1 cellular context compared by ENCODE assay signal in genomic region chr5:72226950-72227349, GRCh38.
TF ChIP-seq lines count a peak whose summit lies in the region.

No MANE protein-coding gene starts in this region.

TF ChIP-seq in K562, 482 proteins besides CTCF, POLR2A, EP300 and RAD21 (continued from another document and continues in another):
- TF ChIP-seq, protein P1, sequence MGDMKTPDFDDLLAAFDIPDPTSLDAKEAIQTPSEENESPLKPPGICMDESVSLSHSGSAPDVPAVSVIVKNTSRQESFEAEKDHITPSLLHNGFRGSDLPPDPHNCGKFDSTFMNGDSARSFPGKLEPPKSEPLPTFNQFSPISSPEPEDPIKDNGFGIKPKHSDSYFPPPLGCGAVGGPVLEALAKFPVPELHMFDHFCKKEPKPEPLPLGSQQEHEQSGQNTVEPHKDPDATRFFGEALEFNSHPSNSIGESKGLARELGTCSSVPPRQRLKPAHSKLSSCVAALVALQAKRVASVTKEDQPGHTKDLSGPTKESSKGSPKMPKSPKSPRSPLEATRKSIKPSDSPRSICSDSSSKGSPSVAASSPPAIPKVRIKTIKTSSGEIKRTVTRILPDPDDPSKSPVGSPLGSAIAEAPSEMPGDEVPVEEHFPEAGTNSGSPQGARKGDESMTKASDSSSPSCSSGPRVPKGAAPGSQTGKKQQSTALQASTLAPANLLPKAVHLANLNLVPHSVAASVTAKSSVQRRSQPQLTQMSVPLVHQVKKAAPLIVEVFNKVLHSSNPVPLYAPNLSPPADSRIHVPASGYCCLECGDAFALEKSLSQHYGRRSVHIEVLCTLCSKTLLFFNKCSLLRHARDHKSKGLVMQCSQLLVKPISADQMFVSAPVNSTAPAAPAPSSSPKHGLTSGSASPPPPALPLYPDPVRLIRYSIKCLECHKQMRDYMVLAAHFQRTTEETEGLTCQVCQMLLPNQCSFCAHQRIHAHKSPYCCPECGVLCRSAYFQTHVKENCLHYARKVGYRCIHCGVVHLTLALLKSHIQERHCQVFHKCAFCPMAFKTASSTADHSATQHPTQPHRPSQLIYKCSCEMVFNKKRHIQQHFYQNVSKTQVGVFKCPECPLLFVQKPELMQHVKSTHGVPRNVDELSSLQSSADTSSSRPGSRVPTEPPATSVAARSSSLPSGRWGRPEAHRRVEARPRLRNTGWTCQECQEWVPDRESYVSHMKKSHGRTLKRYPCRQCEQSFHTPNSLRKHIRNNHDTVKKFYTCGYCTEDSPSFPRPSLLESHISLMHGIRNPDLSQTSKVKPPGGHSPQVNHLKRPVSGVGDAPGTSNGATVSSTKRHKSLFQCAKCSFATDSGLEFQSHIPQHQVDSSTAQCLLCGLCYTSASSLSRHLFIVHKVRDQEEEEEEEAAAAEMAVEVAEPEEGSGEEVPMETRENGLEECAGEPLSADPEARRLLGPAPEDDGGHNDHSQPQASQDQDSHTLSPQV (IDR thresholded peaks at IDR 0.05) = no peak
- no peak for TF ChIP-seq SLC30A9 (CRISPR knock-in tag; IDR thresholded peaks at IDR 0.05)
- no peak for TF ChIP-seq BCOR (IDR thresholded peaks at IDR 0.05)
- TF ChIP-seq YY1 (IDR thresholded peaks at IDR 0.05; ENCODE audit: borderline replicate concordance in 1 of 3, control insufficient read depth in 1 of 3, extremely low read depth in 1 of 3, insufficient read depth in 3 of 3, insufficient read length in 1 of 3, insufficient replicate concordance in 2 of 3, low read depth in 1 of 3, low read length in 2 of 3) = peak in 1 of 3 experiments; percentile 60
- no peak for TF ChIP-seq GTF2A2 (tag; IDR thresholded peaks at IDR 0.05)
- TF ChIP-seq NCOA1 (IDR thresholded peaks at IDR 0.05; ENCODE audit: low read depth) = no peak; the same call in 1 of the 2 replicates
- no peak for TF ChIP-seq ZNF121 (CRISPR knock-in tag; conservative IDR thresholded peaks at IDR 0.05)
- 0 out of 2 replicates have a peak, but pooled peaks have one; percentile 32 for TF ChIP-seq STAT5A (IDR thresholded peaks at IDR 0.05; ENCODE audit: borderline replicate concordance, low read length)
- TF ChIP-seq ARID1B (IDR thresholded peaks at IDR 0.05) = peak; percentile 91
- TF ChIP-seq DACH1 (IDR thresholded peaks at IDR 0.05; ENCODE audit: partially characterized antibody) = no peak
- TF ChIP-seq NCOR1 (IDR thresholded peaks at IDR 0.05) = peak; percentile 56; the same call in 1 of the 2 replicates
- no peak; a peak in 1 of 4 replicates for TF ChIP-seq HDAC1 (IDR thresholded peaks at IDR 0.05)
- TF ChIP-seq MYC (IDR thresholded peaks at IDR 0.05; ENCODE audit: low read depth, low read length) = no peak
- no peak for TF ChIP-seq MYC (CRISPR knock-in tag; IDR thresholded peaks at IDR 0.05; ENCODE audit: borderline replicate concordance, low read depth)
- TF ChIP-seq RREB1 (CRISPR knock-in tag; IDR thresholded peaks at IDR 0.05) = 0 out of 2 replicates have a peak, but pooled peaks have one; percentile 31
- TF ChIP-seq THRA (IDR thresholded peaks at IDR 0.05) = no peak
- TF ChIP-seq E2F8 (IDR thresholded peaks at IDR 0.05; ENCODE audit: low read depth, partially characterized antibody) = no peak
- no peak for TF ChIP-seq DDX20 (tag; IDR thresholded peaks at IDR 0.05; ENCODE audit: low read depth)
- TF ChIP-seq HMGXB4 (CRISPR knock-in tag; IDR thresholded peaks at IDR 0.05) = no peak
- peak in 1 of 2 experiments; percentile 25; a peak in 1 of 4 replicates for TF ChIP-seq TBL1XR1 (IDR thresholded peaks at IDR 0.05; ENCODE audit: low read length in 2 of 2)
- TF ChIP-seq, protein P2, sequence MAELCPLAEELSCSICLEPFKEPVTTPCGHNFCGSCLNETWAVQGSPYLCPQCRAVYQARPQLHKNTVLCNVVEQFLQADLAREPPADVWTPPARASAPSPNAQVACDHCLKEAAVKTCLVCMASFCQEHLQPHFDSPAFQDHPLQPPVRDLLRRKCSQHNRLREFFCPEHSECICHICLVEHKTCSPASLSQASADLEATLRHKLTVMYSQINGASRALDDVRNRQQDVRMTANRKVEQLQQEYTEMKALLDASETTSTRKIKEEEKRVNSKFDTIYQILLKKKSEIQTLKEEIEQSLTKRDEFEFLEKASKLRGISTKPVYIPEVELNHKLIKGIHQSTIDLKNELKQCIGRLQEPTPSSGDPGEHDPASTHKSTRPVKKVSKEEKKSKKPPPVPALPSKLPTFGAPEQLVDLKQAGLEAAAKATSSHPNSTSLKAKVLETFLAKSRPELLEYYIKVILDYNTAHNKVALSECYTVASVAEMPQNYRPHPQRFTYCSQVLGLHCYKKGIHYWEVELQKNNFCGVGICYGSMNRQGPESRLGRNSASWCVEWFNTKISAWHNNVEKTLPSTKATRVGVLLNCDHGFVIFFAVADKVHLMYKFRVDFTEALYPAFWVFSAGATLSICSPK (IDR thresholded peaks at IDR 0.05; ENCODE audit: borderline replicate concordance) = no peak
- no peak for TF ChIP-seq CCAR2 (IDR thresholded peaks at IDR 0.05; ENCODE audit: low read depth, low read length)
- TF ChIP-seq, protein P3, sequence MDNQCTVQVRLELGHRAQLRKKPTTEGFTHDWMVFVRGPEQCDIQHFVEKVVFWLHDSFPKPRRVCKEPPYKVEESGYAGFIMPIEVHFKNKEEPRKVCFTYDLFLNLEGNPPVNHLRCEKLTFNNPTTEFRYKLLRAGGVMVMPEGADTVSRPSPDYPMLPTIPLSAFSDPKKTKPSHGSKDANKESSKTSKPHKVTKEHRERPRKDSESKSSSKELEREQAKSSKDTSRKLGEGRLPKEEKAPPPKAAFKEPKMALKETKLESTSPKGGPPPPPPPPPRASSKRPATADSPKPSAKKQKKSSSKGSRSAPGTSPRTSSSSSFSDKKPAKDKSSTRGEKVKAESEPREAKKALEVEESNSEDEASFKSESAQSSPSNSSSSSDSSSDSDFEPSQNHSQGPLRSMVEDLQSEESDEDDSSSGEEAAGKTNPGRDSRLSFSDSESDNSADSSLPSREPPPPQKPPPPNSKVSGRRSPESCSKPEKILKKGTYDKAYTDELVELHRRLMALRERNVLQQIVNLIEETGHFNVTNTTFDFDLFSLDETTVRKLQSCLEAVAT (IDR thresholded peaks at IDR 0.05) = peak in 1 of 2 experiments; percentile 79; a peak in 2 of 4 replicates
- no peak for TF ChIP-seq SMARCA5 (IDR thresholded peaks at IDR 0.05)
- TF ChIP-seq POLR2AphosphoS2 (IDR thresholded peaks at IDR 0.05; ENCODE audit: low read length) = no peak
- TF ChIP-seq ZNF395 (CRISPR knock-in tag; IDR thresholded peaks at IDR 0.05) = no peak
- no peak for TF ChIP-seq ETS2 (tag; IDR thresholded peaks at IDR 0.05; ENCODE audit: borderline replicate concordance, poor library complexity, severe bottlenecking)
- TF ChIP-seq PHF21A (IDR thresholded peaks at IDR 0.05; ENCODE audit: borderline replicate concordance, low read depth) = no peak
